ENCODE assay signal across 2 cellular contexts in genomic region chr3:46541856-46542255, GRCh38.
TF ChIP-seq lines count a peak whose summit lies in the region.

No MANE protein-coding gene starts in this region.

TF ChIP-seq in K562, 482 proteins besides CTCF, POLR2A, EP300 and RAD21:
- TF ChIP-seq FUS (optimal IDR thresholded peaks at IDR 0.05; ENCODE audit: low read depth, low read length) (no peak), ZNF740 (CRISPR knock-in tag; IDR thresholded peaks at IDR 0.05) (no peak), ZNF740 (tag; IDR thresholded peaks at IDR 0.05) (0 out of 4 replicates have a peak, but pooled peaks of 1 of the 2 experiments have one; percentile 13), HDAC8 (tag; IDR thresholded peaks at IDR 0.05) (no peak), NCOA1 (IDR thresholded peaks at IDR 0.05; ENCODE audit: low read depth) (no peak), ZNF445 (CRISPR knock-in tag; IDR thresholded peaks at IDR 0.05; ENCODE audit: low read depth) (no peak), MEF2A (IDR thresholded peaks at IDR 0.05; ENCODE audit: control insufficient read depth, low read depth, low read length) (no peak), GATAD2A (IDR thresholded peaks at IDR 0.05) (no peak), SPI1 (IDR thresholded peaks at IDR 0.05; ENCODE audit: borderline replicate concordance, low read depth, low read length) (peak; percentile 36; the same call in 1 of the 2 replicates), RNF2 (IDR thresholded peaks at IDR 0.05) (no peak), NELFE (IDR thresholded peaks at IDR 0.05; ENCODE audit: insufficient read depth, insufficient read length) (no peak), ZNF143 (CRISPR knock-in tag; IDR thresholded peaks at IDR 0.05) (no peak), ZNF778 (CRISPR knock-in tag; IDR thresholded peaks at IDR 0.05) (no peak), RBBP5 (IDR thresholded peaks at IDR 0.05; ENCODE audit: borderline replicate concordance, insufficient read depth, low read length, poor library complexity, severe bottlenecking) (no peak), NCOA6 (IDR thresholded peaks at IDR 0.05) (no peak), RBM39 (optimal IDR thresholded peaks at IDR 0.05; ENCODE audit: low read depth, low read length) (no peak), USF1 (CRISPR knock-in tag; IDR thresholded peaks at IDR 0.05) (no peak), CC2D1A (IDR thresholded peaks at IDR 0.05) (no peak), RCOR1 (IDR thresholded peaks at IDR 0.05; ENCODE audit: borderline replicate concordance in 1 of 2, low read depth in 2 of 2, low read length in 2 of 2) (no peak), ZNF408 (CRISPR knock-in tag; IDR thresholded peaks at IDR 0.05; ENCODE audit: low read depth) (no peak), TRIM25 (IDR thresholded peaks at IDR 0.05; ENCODE audit: borderline replicate concordance) (no peak), ZNF253 (CRISPR knock-in tag; conservative IDR thresholded peaks at IDR 0.05) (no peak), ATF4 (CRISPR knock-in tag; IDR thresholded peaks at IDR 0.05) (0 out of 2 replicates have a peak, but pooled peaks have one; percentile 4)
- TF ChIP-seq, protein P1, sequence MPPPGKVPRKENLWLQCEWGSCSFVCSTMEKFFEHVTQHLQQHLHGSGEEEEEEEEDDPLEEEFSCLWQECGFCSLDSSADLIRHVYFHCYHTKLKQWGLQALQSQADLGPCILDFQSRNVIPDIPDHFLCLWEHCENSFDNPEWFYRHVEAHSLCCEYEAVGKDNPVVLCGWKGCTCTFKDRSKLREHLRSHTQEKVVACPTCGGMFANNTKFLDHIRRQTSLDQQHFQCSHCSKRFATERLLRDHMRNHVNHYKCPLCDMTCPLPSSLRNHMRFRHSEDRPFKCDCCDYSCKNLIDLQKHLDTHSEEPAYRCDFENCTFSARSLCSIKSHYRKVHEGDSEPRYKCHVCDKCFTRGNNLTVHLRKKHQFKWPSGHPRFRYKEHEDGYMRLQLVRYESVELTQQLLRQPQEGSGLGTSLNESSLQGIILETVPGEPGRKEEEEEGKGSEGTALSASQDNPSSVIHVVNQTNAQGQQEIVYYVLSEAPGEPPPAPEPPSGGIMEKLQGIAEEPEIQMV (tag; conservative IDR thresholded peaks at IDR 0.05; ENCODE audit: low read depth), result no peak

TF ChIP-seq in HepG2, 621 proteins besides CTCF, POLR2A, EP300 and RAD21:
- TF ChIP-seq ISL2 (CRISPR knock-in tag; IDR thresholded peaks at IDR 0.05) (no peak), SP1 (IDR thresholded peaks at IDR 0.05) (no peak), SP1 (CRISPR knock-in tag; IDR thresholded peaks at IDR 0.05) (no peak), MBNL3 (CRISPR knock-in tag; conservative IDR thresholded peaks at IDR 0.05) (no peak), ZNF598 (CRISPR knock-in tag; IDR thresholded peaks at IDR 0.05; ENCODE audit: borderline replicate concordance) (no peak), ZBTB20 (CRISPR knock-in tag; IDR thresholded peaks at IDR 0.05; ENCODE audit: borderline replicate concordance, low read depth) (no peak), TBX3 (IDR thresholded peaks at IDR 0.05; ENCODE audit: borderline replicate concordance) (no peak), NFYC (CRISPR knock-in tag; IDR thresholded peaks at IDR 0.05) (no peak), FOXK1 (CRISPR knock-in tag; IDR thresholded peaks at IDR 0.05; ENCODE audit: borderline replicate concordance, low read depth) (no peak), TMF1 (CRISPR knock-in tag; IDR thresholded peaks at IDR 0.05; ENCODE audit: low read depth) (no peak), PAXIP1 (CRISPR knock-in tag; conservative IDR thresholded peaks at IDR 0.05) (no peak), IKZF4 (CRISPR knock-in tag; IDR thresholded peaks at IDR 0.05; ENCODE audit: borderline replicate concordance, low read depth, not compliant biosample characterization) (no peak), TCF7L2 (IDR thresholded peaks at IDR 0.05; ENCODE audit: low read depth, low read length) (no peak), ZNF207 (IDR thresholded peaks at IDR 0.05; ENCODE audit: borderline replicate concordance) (no peak), NFE2L1 (CRISPR knock-in tag; IDR thresholded peaks at IDR 0.05; ENCODE audit: borderline replicate concordance) (no peak)
- TF ChIP-seq, protein P2, sequence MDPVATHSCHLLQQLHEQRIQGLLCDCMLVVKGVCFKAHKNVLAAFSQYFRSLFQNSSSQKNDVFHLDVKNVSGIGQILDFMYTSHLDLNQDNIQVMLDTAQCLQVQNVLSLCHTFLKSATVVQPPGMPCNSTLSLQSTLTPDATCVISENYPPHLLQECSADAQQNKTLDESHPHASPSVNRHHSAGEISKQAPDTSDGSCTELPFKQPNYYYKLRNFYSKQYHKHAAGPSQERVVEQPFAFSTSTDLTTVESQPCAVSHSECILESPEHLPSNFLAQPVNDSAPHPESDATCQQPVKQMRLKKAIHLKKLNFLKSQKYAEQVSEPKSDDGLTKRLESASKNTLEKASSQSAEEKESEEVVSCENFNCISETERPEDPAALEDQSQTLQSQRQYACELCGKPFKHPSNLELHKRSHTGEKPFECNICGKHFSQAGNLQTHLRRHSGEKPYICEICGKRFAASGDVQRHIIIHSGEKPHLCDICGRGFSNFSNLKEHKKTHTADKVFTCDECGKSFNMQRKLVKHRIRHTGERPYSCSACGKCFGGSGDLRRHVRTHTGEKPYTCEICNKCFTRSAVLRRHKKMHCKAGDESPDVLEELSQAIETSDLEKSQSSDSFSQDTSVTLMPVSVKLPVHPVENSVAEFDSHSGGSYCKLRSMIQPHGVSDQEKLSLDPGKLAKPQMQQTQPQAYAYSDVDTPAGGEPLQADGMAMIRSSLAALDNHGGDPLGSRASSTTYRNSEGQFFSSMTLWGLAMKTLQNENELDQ (CRISPR knock-in tag; IDR thresholded peaks at IDR 0.05; ENCODE audit: borderline replicate concordance), result no peak
